ENCODE assay signal across 22 cellular contexts in the genomic region with DNA sequence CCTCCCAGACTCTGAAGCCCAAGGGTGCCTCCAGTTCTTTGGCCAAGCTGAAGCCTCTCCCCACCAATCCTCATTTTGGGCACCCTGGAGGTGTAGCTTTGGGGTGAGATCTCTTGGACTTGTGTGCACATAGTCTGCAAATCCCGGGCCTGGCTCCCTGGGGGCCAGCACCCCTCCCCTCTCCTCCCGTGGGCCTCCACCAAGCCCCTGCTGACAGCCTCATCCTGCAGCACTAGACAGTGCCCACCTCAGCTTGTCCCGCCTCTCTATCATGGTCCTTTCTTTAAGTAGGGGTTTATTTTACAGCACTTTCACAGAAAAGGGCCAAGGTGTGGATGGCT. TPM values are rescaled to one million over a fixed set of nuclear protein-coding genes. Genes with fewer than 3 reads are reported as not detected.
DNase-seq lines count a peak whose midpoint lies in the region; ATAC-seq, FAIRE-seq and TF ChIP-seq lines count a peak whose summit lies in the region.
"Had no signal": no experiment of that assay in that cellular context is flagged by ENCODE, and none has a peak within 500 bp of the region (broad histone marks: within the 10 kb centered on the region; RNA-seq: fewer than 3 reads in every experiment).

No MANE protein-coding gene starts in this region.

- H3K27ac Mint-ChIP-seq in CD8-positive, alpha-beta T cell: peak overlapping the region; percentile 70
- peak overlapping the region; percentile 24 for H3K27ac Mint-ChIP-seq in dendritic cell treated with granulocyte-macrophage colony-stimulating factor and Interleukin-4, amounts not matched to agents 40 ng/mL and 50 ng/mL, for 4 days

- 64 to 81% methylated on average over 3 of the region's 3 CpGs for WGBS in sigmoid colon, 2 donors

- TF ChIP-seq POLR2A in GM12891 (IDR thresholded peaks at IDR 0.05; ENCODE audit: low read depth, low read length) (no peak), sigmoid colon (IDR thresholded peaks at IDR 0.05) (no peak)

- no peak for ATAC-seq in CD8-positive, alpha-beta T cell
- ATAC-seq: activated CD4-positive, CD25-positive, alpha-beta regulatory T cell treated with anti-CD3 and anti-CD28 coated beads, Interleukin-2, amount 50 U/mL, for 24 hours; stimulated activated naive CD8-positive, alpha-beta T cell treated with anti-CD3 and anti-CD28 coated beads, Interleukin-15, Interleukin-2, amounts not matched to agents 100 U/mL and 50 U/mL, for 24 hours had no signal

- peaks cover 9% of the 10 kb centered on the region for H3K36me3 Mint-ChIP-seq in CD8-positive, alpha-beta T cell
- H3K36me3 Mint-ChIP-seq in dendritic cell treated with granulocyte-macrophage colony-stimulating factor and Interleukin-4, amounts not matched to agents 40 ng/mL and 50 ng/mL, for 4 days (ENCODE audit: low read depth): peaks cover 31% of the 10 kb centered on the region
- H3K36me3 Mint-ChIP-seq: brain, naive B cell had no signal

- no peaks in the 10 kb centered on the region for H3K9me3 Mint-ChIP-seq in CD8-positive, alpha-beta T cell
- H3K9me3 Mint-ChIP-seq in dendritic cell treated with granulocyte-macrophage colony-stimulating factor and Interleukin-4, amounts not matched to agents 40 ng/mL and 50 ng/mL, for 4 days: no peaks in the 10 kb centered on the region
- H3K9me3 Mint-ChIP-seq: brain, naive B cell had no signal

- peaks cover 15% of the 10 kb centered on the region for H3K36me3 ChIP-seq in CD8-positive, alpha-beta T cell (ENCODE audit: insufficient read depth, low read length)
- H3K36me3 ChIP-seq in sigmoid colon (peaks cover 0 to 10% (median 2%) of the 10 kb centered on the region in 4 donors), colonic mucosa (no peaks in the 10 kb centered on the region)

- H3K27me3 ChIP-seq in CD8-positive, alpha-beta T cell (ENCODE audit: insufficient read depth, low read length): no peaks in the 10 kb centered on the region
- H3K27me3 ChIP-seq in sigmoid colon: no peaks in the 10 kb centered on the region
- no peaks in the 10 kb centered on the region for H3K27me3 ChIP-seq in colonic mucosa
- H3K27me3 ChIP-seq: esophagus muscularis mucosa had no signal

- intact Hi-C loops in CD8-positive, alpha-beta T cell (cut with DNase I, micrococcal nuclease): no loop called here
- intact Hi-C loops in dendritic cell treated with granulocyte-macrophage colony-stimulating factor and Interleukin-4, amounts not matched to agents 40 ng/mL and 50 ng/mL, for 4 days (cut with micrococcal nuclease): no loop called here
- intact Hi-C loops in sigmoid colon (cut with DNase I): no loop called here
- intact Hi-C loops in colonic mucosa (cut with DNase I): no loop called here

- DNase-seq in CD8-positive, alpha-beta T cell: no peak
- DNase-seq in GM12891 (ENCODE audit: insufficient read length, low spot score) (peak; percentile 12), sigmoid colon (peak; percentile 64), NCI-H2196 (lab: John Stamatoyannopoulos, UW; ENCODE audit: unreplicated experiment) (no peak), colonic mucosa (no peak), G401 (ENCODE audit: low spot score) (no peak)
- DNase-seq: DMS53; effector memory CD4-positive, alpha-beta T cell; foreskin melanocyte; naive B cell; NCI-H1417 treated with DMSO at 0.1 percent for 48 hours; OCI-M1; retina; SHP77; stimulated activated CD4-positive, alpha-beta T cell treated with anti-CD3 and anti-CD28 coated beads, Interleukin-12 subunit alpha, Interleukin-12 subunit beta, amount 100 ng/mL, for 4 hours; stimulated activated CD4-positive, alpha-beta T cell treated with anti-CD3 and anti-CD28 coated beads, Interleukin-4, amount 100 ng/mL, for 4 hours; stimulated activated naive CD8-positive, alpha-beta T cell treated with anti-CD3 and anti-CD28 coated beads, Interleukin-15, Interleukin-2, amounts not matched to agents 100 U/mL and 50 U/mL, for 24 hours had no signal

- in situ Hi-C loops in G401 (cut with HindIII; ENCODE audit: low sequenced_read_pairs): no loop called here

- H3K4me1 ChIP-seq in CD8-positive, alpha-beta T cell (ENCODE audit: insufficient read depth, low read length): peaks cover 32% of the 10 kb centered on the region
- H3K4me1 ChIP-seq in sigmoid colon: peaks cover 0 to 46% (median 38%) of the 10 kb centered on the region in 4 donors
- no peaks in the 10 kb centered on the region for H3K4me1 ChIP-seq in colonic mucosa

- no peak for TF ChIP-seq CTCF in CD8-positive, alpha-beta T cell (IDR thresholded peaks at IDR 0.05)
- TF ChIP-seq CTCF in sigmoid colon (IDR thresholded peaks at IDR 0.05) (no peak), colonic mucosa (IDR thresholded peaks at IDR 0.05) (no peak)

- no peak overlapping the region for H3K9ac ChIP-seq in colonic mucosa (ENCODE audit: low read depth in 2 of 2, low read length in 2 of 2)
- H3K9ac ChIP-seq: KMS-11 had no signal

- no peak for TF ChIP-seq EP300 in sigmoid colon (IDR thresholded peaks at IDR 0.05)

- no peak overlapping the region for H3K4me3 ChIP-seq in CD8-positive, alpha-beta T cell (ENCODE audit: low read depth, low read length)
- H3K4me3 ChIP-seq in sigmoid colon: no peak overlapping the region
- no peak overlapping the region for H3K4me3 ChIP-seq in colonic mucosa
- H3K4me3 ChIP-seq: esophagus muscularis mucosa had no signal

- CTCF ChIA-PET in CD8-positive, alpha-beta T cell (lab: Charles Lee): interaction anchor here (1.1 to 1.3 kb wide), 2 partner anchors 9 to 22 kb away, joined by 4 to 6 read pairs; no protein-coding TSS in a partner anchor

- no peak overlapping the region for H3K27ac ChIP-seq in CD8-positive, alpha-beta T cell (ENCODE audit: low read depth, low read length)
- H3K27ac ChIP-seq in sigmoid colon: peak overlapping the region in 3 of 4 donors; percentile 89 to 93 (median 93)
- no peak overlapping the region for H3K27ac ChIP-seq in colonic mucosa
- H3K27ac ChIP-seq: KMS-11 had no signal

- no peaks in the 10 kb centered on the region for H3K9me3 ChIP-seq in CD8-positive, alpha-beta T cell (ENCODE audit: low read length)
- H3K9me3 ChIP-seq in sigmoid colon (no peaks in the 10 kb centered on the region), colonic mucosa (no peaks in the 10 kb centered on the region)
- H3K9me3 ChIP-seq: esophagus muscularis mucosa had no signal

- POLR2A ChIA-PET in CD8-positive, alpha-beta T cell (lab: Charles Lee): interaction anchor here (1.1 to 2.7 kb wide), 2 partner anchors 12 kb away, joined by 8 to 13 read pairs; a partner anchor contains a TSS

- H3K4me3 Mint-ChIP-seq in CD8-positive, alpha-beta T cell: no peak overlapping the region
- H3K4me3 Mint-ChIP-seq in dendritic cell treated with granulocyte-macrophage colony-stimulating factor and Interleukin-4, amounts not matched to agents 40 ng/mL and 50 ng/mL, for 4 days: no peak overlapping the region
- H3K4me3 Mint-ChIP-seq: brain had no signal

- H3K4me1 Mint-ChIP-seq in CD8-positive, alpha-beta T cell (ENCODE audit: low read depth): peaks cover 31% of the 10 kb centered on the region
- H3K4me1 Mint-ChIP-seq in dendritic cell treated with granulocyte-macrophage colony-stimulating factor and Interleukin-4, amounts not matched to agents 40 ng/mL and 50 ng/mL, for 4 days (ENCODE audit: low read depth): peaks cover 12% of the 10 kb centered on the region
- H3K4me1 Mint-ChIP-seq: brain had no signal

- FAIRE-seq in GM12891 (lab: Jason Lieb, UNC): no peak

- no peaks in the 10 kb centered on the region for H3K27me3 Mint-ChIP-seq in CD8-positive, alpha-beta T cell (ENCODE audit: low read depth)
- H3K27me3 Mint-ChIP-seq in dendritic cell treated with granulocyte-macrophage colony-stimulating factor and Interleukin-4, amounts not matched to agents 40 ng/mL and 50 ng/mL, for 4 days: peaks cover 8% of the 10 kb centered on the region
- H3K27me3 Mint-ChIP-seq: brain had no signal

TF ChIP-seq in GM12891, 5 proteins besides CTCF, POLR2A, EP300 and RAD21:
- no peak for TF ChIP-seq TAF1 (IDR thresholded peaks at IDR 0.05; ENCODE audit: low read depth, low read length)
- TF ChIP-seq POLR2AphosphoS5 (IDR thresholded peaks at IDR 0.05; ENCODE audit: low read depth, low read length): no peak
- no peak for TF ChIP-seq POU2F2 (IDR thresholded peaks at IDR 0.05; ENCODE audit: low read depth, low read length)
- TF ChIP-seq SPI1 (IDR thresholded peaks at IDR 0.05; ENCODE audit: low read depth, low read length): no peak
- TF ChIP-seq PAX5 (IDR thresholded peaks at IDR 0.05; ENCODE audit: insufficient read depth, low read length, severe bottlenecking): no peak

RNA-seq across cellular contexts. Expression of a gene that starts 3.2 kb away (rescaled TPM):
- total RNA-seq in CD8-positive, alpha-beta T cell: 1 to 10 TPM; 5.9 to 8.2 TPM
- 0.15 TPM for polyA plus RNA-seq in GM12891 (2012; ENCODE audit: low read depth, missing spikeins)
- 1 to 10 TPM; 4.2 to 6.4 (median 4.9) TPM for total RNA-seq in sigmoid colon
- polyA plus RNA-seq in sigmoid colon: under 1 TPM in 2 of 3 donors, not detected in 1; 0.60 to 0.99 TPM
- 1 to 10 TPM in 1 of 2 donors, under 1 TPM in 1; 0.69 to 1.2 TPM for total RNA-seq in colonic mucosa
- total RNA-seq in G401 (2014; rRNA removed; shearing (Covaris generic)): 0.74 and 1.2 TPM in 2 replicates

RNA-seq across cellular contexts. Expression of a gene that starts 12.7 kb away (rescaled TPM):
- 10 to 100 TPM; 23.5 to 23.8 TPM for total RNA-seq in CD8-positive, alpha-beta T cell
- 3.2 TPM for polyA plus RNA-seq in GM12891 (2012; ENCODE audit: low read depth, missing spikeins)
- 10 to 100 TPM in 2 of 4 donors, 1 to 10 TPM in 2; 2.9 to 14.0 (median 7.3) TPM for total RNA-seq in sigmoid colon
- 1 to 10 TPM; 3.7 to 8.0 (median 4.8) TPM for polyA plus RNA-seq in sigmoid colon
- 10 to 100 TPM; 11.0 to 16.9 TPM for total RNA-seq in colonic mucosa
- 9.7 and 19.0 TPM in 2 replicates for total RNA-seq in G401 (2014; rRNA removed; shearing (Covaris generic))

RNA-seq across cellular contexts. Expression of a gene that starts 12.8 kb away (rescaled TPM):
- total RNA-seq in CD8-positive, alpha-beta T cell: 100 to 1,000 TPM; 548 to 551 TPM
- polyA plus RNA-seq in GM12891 (2012; ENCODE audit: low read depth, missing spikeins): 202 TPM
- 100 to 1,000 TPM; 225 to 366 (median 303) TPM for total RNA-seq in sigmoid colon
- polyA plus RNA-seq in sigmoid colon: 100 to 1,000 TPM; 391 to 668 (median 656) TPM
- total RNA-seq in colonic mucosa: 100 to 1,000 TPM; 178 to 221 TPM
- total RNA-seq in G401 (2014; rRNA removed; shearing (Covaris generic)): 172 and 313 TPM in 2 replicates

RNA-seq across cellular contexts. Expression of a gene that starts 43.8 kb away (rescaled TPM):
- total RNA-seq in CD8-positive, alpha-beta T cell: 10 to 100 TPM; 90.2 to 90.7 TPM
- polyA plus RNA-seq in GM12891 (2012; ENCODE audit: low read depth, missing spikeins): 46.6 TPM
- total RNA-seq in sigmoid colon (10 to 100 TPM; 62.0 to 90.6 (median 79.3) TPM), colonic mucosa (10 to 100 TPM; 33.0 to 60.7 TPM)
- 10 to 100 TPM; 53.5 to 77.4 (median 58.0) TPM for polyA plus RNA-seq in sigmoid colon
- 93.7 and 103 TPM in 2 replicates for total RNA-seq in G401 (2014; rRNA removed; shearing (Covaris generic))

RNA-seq across cellular contexts. Expression of a gene that starts 49.8 kb away (rescaled TPM):
- 10 to 100 TPM; 28.4 to 30.2 TPM for total RNA-seq in CD8-positive, alpha-beta T cell
- 12.0 TPM for polyA plus RNA-seq in GM12891 (2012; ENCODE audit: low read depth, missing spikeins)
- total RNA-seq in sigmoid colon (10 to 100 TPM in 3 of 4 donors, 1 to 10 TPM in 1; 7.8 to 18.1 (median 13.0) TPM), colonic mucosa (10 to 100 TPM; 14.9 to 26.4 TPM)
- polyA plus RNA-seq in sigmoid colon: 10 to 100 TPM in 1 of 3 donors, 1 to 10 TPM in 2; 8.8 to 17.9 (median 9.0) TPM
- total RNA-seq in G401 (2014; rRNA removed; shearing (Covaris generic)): 29.7 and 36.9 TPM in 2 replicates

Comparison
In these comparisons a context has a peak if more than half of its experiments do, and no peak if none do; other contexts are left out.
1. DNase-seq: peak in GM12891 (single experiment) and sigmoid colon (single experiment); none in CD8-positive, alpha-beta T cell (0 of 7), NCI-H2196 (single experiment), colonic mucosa (single experiment) and G401 (single experiment).
2. H3K27ac ChIP-seq: peak in sigmoid colon (3 of 4); none in CD8-positive, alpha-beta T cell (single experiment) and colonic mucosa (single experiment).